9 cellular contexts compared by ENCODE assay signal in the genomic region with DNA sequence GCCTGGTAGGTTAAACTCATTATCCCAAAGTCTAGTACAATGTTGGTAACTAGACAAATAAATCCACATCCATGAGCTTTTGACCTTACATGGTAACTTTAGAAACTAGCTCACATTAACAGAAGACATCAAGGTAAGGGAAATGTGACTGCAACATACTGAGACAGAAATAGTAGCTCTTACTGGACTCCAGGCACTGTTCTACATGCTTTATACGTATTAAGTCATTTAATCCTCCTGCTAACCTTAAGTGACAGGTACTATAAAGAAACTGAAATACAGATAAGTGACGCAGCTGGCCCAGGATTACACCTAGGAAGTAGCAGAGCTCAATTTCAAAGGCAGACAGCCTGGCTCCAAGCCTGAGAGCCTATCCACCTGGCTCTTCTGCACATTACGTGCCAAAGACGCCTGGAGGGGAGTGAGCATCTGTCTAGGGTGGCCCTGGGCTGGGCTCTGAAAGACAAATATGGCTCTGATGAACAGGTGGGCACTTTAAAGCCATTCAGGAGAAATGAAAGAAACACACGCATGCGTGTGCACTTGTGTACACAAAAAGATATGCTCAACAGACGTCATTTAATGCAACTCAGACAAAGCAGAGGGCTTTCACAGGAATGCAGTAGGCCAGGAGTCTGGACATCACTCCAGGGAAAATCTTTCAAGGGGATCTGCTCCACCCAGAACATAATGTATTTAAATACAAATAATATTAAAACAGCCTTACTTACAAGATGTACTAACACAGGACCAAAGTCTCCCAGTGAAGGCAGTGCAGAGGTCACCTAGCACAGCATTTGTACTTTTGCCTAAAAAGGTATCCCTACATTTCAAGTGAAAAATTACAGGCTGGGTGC. TPM values are rescaled to one million over a fixed set of nuclear protein-coding genes. Genes with fewer than 3 reads are reported as not detected.
A peak's percentile ranks its signal among the peaks of the same experiment; 100 is the strongest.
DNase-seq lines count a peak whose midpoint lies in the region; ATAC-seq and TF ChIP-seq lines count a peak whose summit lies in the region.
"Had no signal": no experiment of that assay in that cellular context is flagged by ENCODE, and none has a peak within 500 bp of the region (broad histone marks: within the 10 kb centered on the region; RNA-seq: fewer than 3 reads in every experiment).

No MANE protein-coding gene starts in this region.

- no peaks in the 10 kb centered on the region for H3K9me3 ChIP-seq in BE2C
- H3K9me3 ChIP-seq in lung (ENCODE audit: control insufficient read depth in 2 of 2, insufficient read depth in 1 of 2, low read length in 1 of 2), result no peaks in the 10 kb centered on the region
- H3K9me3 ChIP-seq: neutrophil had no signal

- H3K27me3 Mint-ChIP-seq in activated T-cell treated with anti-CD3 and anti-CD28 coated beads, Interleukin-2, amount 50 U/mL, for 4 hours (ENCODE audit: low read depth), result no peaks in the 10 kb centered on the region

- H3K27me3 ChIP-seq in BE2C (no peaks in the 10 kb centered on the region), lung (ENCODE audit: control insufficient read depth, insufficient read depth) (no peaks in the 10 kb centered on the region)
- H3K27me3 ChIP-seq: neutrophil had no signal

- no peak overlapping the region for H3K4me3 ChIP-seq in BE2C (ENCODE audit: low read depth, low read length)
- no peak overlapping the region for H3K4me3 ChIP-seq in lung

- TF ChIP-seq CTCF in BE2C (IDR thresholded peaks at IDR 0.05; ENCODE audit: low read depth, low read length) (no peak), VCaP (conservative IDR thresholded peaks at IDR 0.05) (no peak), lung (IDR thresholded peaks at IDR 0.05; ENCODE audit: control extremely low read depth, extremely low read depth) (no peak)

- H3K4me1 ChIP-seq in BE2C (peaks cover 9% of the 10 kb centered on the region), lung (ENCODE audit: control insufficient read depth in 2 of 2, insufficient read depth in 2 of 2, low read length in 2 of 2) (peaks cover 20 to 27% of the 10 kb centered on the region in 2 donors)

- H3K36me3 ChIP-seq in BE2C, result peaks cover 25% of the 10 kb centered on the region
- no peaks in the 10 kb centered on the region for H3K36me3 ChIP-seq in lung (ENCODE audit: control insufficient read depth in 2 of 2, insufficient read depth in 2 of 2, low read length in 2 of 2)
- H3K36me3 ChIP-seq: neutrophil had no signal

- H3K4me1 Mint-ChIP-seq in activated T-cell treated with anti-CD3 and anti-CD28 coated beads, Interleukin-2, amount 50 U/mL, for 4 hours (ENCODE audit: low read depth), result peaks cover 68% of the 10 kb centered on the region

- 61 to 82% methylated on average over 7 of the region's 7 CpGs for WGBS in lung, 2 donors

- H3K36me3 Mint-ChIP-seq in activated T-cell treated with anti-CD3 and anti-CD28 coated beads, Interleukin-2, amount 50 U/mL, for 4 hours (ENCODE audit: insufficient read depth), result peaks cover 15% of the 10 kb centered on the region

- H3K27ac ChIP-seq in VCaP, result peak overlapping the region; percentile 27
- peak overlapping the region in 1 of 2 donors; percentile 85 for H3K27ac ChIP-seq in lung (ENCODE audit: low read depth in 1 of 2, low read length in 1 of 2)

- ATAC-seq in lung (ENCODE audit: insufficient read depth, low FRiP score) (no peak), GM21390 (IDR thresholded peaks at IDR 0.05; ENCODE audit: unreplicated experiment) (no peak), HG02798 (IDR thresholded peaks at IDR 0.05; ENCODE audit: poor library complexity, unreplicated experiment) (no peak)
- ATAC-seq in activated T-cell treated with anti-CD3 and anti-CD28 coated beads, Interleukin-2, amount 50 U/mL, for 4 hours, result no peak

- DNase-seq in BE2C (peak; percentile 46), NCI-H1105 treated with DMSO at 0.1 percent for 48 hours (lab: John Stamatoyannopoulos, UW) (peak; percentile 99), lung (ENCODE audit: low spot score) (peak; percentile 59), NCI-H1930 (lab: John Stamatoyannopoulos, UW) (no peak)
- no peak for DNase-seq in activated T-cell treated with anti-CD3 and anti-CD28 coated beads, Interleukin-2, amount 50 U/mL, for 4 hours

- no peak overlapping the region for H3K4me3 Mint-ChIP-seq in activated T-cell treated with anti-CD3 and anti-CD28 coated beads, Interleukin-2, amount 50 U/mL, for 4 hours

- no peaks in the 10 kb centered on the region for H3K9me3 Mint-ChIP-seq in activated T-cell treated with anti-CD3 and anti-CD28 coated beads, Interleukin-2, amount 50 U/mL, for 4 hours

RNA-seq across cellular contexts. Expression of gene ZC3H7A, which starts 4.4 kb away (rescaled TPM):
- 40.1 TPM for polyA plus RNA-seq in BE2C (2012; ENCODE audit: insufficient read depth, insufficient read length, low read depth)
- 100 to 1,000 TPM in 1 of 2 donors, 10 to 100 TPM in 1; 46.3 to 127 TPM for total RNA-seq in lung
- 10 to 100 TPM; 22.1 to 26.1 TPM for polyA plus RNA-seq in lung
- 10 to 100 TPM; 33.3 to 39.7 (median 38.4) TPM for total RNA-seq in activated T-cell treated with anti-CD3 and anti-CD28 coated beads, Interleukin-2, amount 50 U/mL, for 4 hours

RNA-seq across cellular contexts. Expression of gene TXNDC11, which starts 50.0 kb away (rescaled TPM):
- 20.2 TPM for polyA plus RNA-seq in BE2C (2012; ENCODE audit: insufficient read depth, insufficient read length, low read depth)
- 10 to 100 TPM; 64.8 to 78.8 TPM for total RNA-seq in lung
- polyA plus RNA-seq in lung, result 10 to 100 TPM; 70.0 to 74.3 TPM
- total RNA-seq in activated T-cell treated with anti-CD3 and anti-CD28 coated beads, Interleukin-2, amount 50 U/mL, for 4 hours, result 10 to 100 TPM; 34.3 to 39.0 (median 35.5) TPM

RNA-seq across cellular contexts. Expression of gene RSL1D1, which starts 58.7 kb away (rescaled TPM):
- 264 TPM for polyA plus RNA-seq in BE2C (2012; ENCODE audit: insufficient read depth, insufficient read length, low read depth)
- 100 to 1,000 TPM in 1 of 2 donors, 10 to 100 TPM in 1; 99.9 to 206 TPM for total RNA-seq in lung
- polyA plus RNA-seq in lung, result 10 to 100 TPM; 68.5 to 79.9 TPM
- total RNA-seq in activated T-cell treated with anti-CD3 and anti-CD28 coated beads, Interleukin-2, amount 50 U/mL, for 4 hours, result 100 to 1,000 TPM; 464 to 500 (median 484) TPM

Comparison
In these comparisons a context has a peak if more than half of its experiments do, and no peak if none do; other contexts are left out.
1. DNase-seq: peak in BE2C (single experiment), NCI-H1105 treated with DMSO at 0.1 percent for 48 hours (single experiment) and lung (single experiment); none in NCI-H1930 (0 of 2) and activated T-cell treated with anti-CD3 and anti-CD28 coated beads, Interleukin-2, amount 50 U/mL, for 4 hours (single experiment).